In the genomic region with DNA sequence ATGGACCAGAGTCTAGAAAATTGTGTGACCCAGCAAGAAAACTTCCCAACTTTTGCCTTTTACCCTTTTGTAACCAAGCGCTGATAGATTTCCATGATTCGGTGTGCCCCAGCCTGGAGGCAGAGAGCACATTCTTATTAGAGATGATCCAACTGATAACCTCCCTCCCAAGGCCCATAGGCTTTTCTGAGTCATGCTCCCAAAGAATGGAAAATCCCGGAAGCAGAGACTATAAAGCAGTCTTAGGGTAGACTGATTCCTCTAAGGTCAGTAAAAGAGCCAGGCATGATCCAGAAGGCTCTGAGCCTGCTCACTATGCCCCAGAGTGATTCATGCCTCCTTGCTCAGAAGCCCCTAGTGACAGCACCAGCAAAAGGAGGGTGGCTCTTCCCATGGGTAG, we compare ENCODE assay signal across 21 cellular contexts. TPM values are rescaled to one million over a fixed set of nuclear protein-coding genes. Genes with fewer than 3 reads are reported as not detected.
DNase-seq lines count a peak whose midpoint lies in the region; ATAC-seq, FAIRE-seq and TF ChIP-seq lines count a peak whose summit lies in the region.
"Had no signal": no experiment of that assay in that cellular context is flagged by ENCODE, and none has a peak within 500 bp of the region (broad histone marks: within the 10 kb centered on the region; RNA-seq: fewer than 3 reads in every experiment).

No MANE protein-coding gene starts in this region.

- TF ChIP-seq CTCF in HFFc6 (IDR thresholded peaks at IDR 0.05): no peak

- peak overlapping the region; percentile 90 for H3K27ac Mint-ChIP-seq in HFFc6

- no peaks in the 10 kb centered on the region for H3K9me3 Mint-ChIP-seq in HFFc6

- H3K36me3 ChIP-seq in adipocyte (ENCODE audit: control insufficient read depth, insufficient read depth, low read length, severe bottlenecking): no peaks in the 10 kb centered on the region
- H3K36me3 ChIP-seq: BLaER1 treated with 17β-estradiol and CSF1 and Interleukin-3, amounts not matched to agents 10 nM and 100 nM; thoracic aorta had no signal

- peaks cover 14% of the 10 kb centered on the region for H3K4me1 ChIP-seq in adipocyte (ENCODE audit: control insufficient read depth, insufficient read depth, low read length)
- H3K4me1 ChIP-seq: BLaER1 treated with 17β-estradiol and CSF1 and Interleukin-3, amounts not matched to agents 10 nM and 100 nM had no signal

- no peak for ATAC-seq in GM18868 (IDR thresholded peaks at IDR 0.05; ENCODE audit: unreplicated experiment)
- ATAC-seq: K562, left lobe of liver had no signal

- H3K9me3 ChIP-seq in adipocyte (ENCODE audit: control insufficient read depth, low read length): no peaks in the 10 kb centered on the region
- H3K9me3 ChIP-seq: thoracic aorta had no signal

- no peaks in the 10 kb centered on the region for H3K27me3 ChIP-seq in adipocyte (replicated peaks; ENCODE audit: control insufficient read depth, insufficient read depth, low read length)
- H3K27me3 ChIP-seq: BLaER1 treated with 17β-estradiol and CSF1 and Interleukin-3, amounts not matched to agents 10 nM and 100 nM had no signal

- no peaks in the 10 kb centered on the region; the same call in 1 of the 2 replicates for H3K4me1 Mint-ChIP-seq in HFFc6 (ENCODE audit: low read depth)

- H3K36me3 Mint-ChIP-seq in HFFc6 (ENCODE audit: low read depth): no peaks in the 10 kb centered on the region

- no peak for TF ChIP-seq POLR2A in GM12892 (IDR thresholded peaks at IDR 0.05; ENCODE audit: low read depth, low read length)

- no peak for FAIRE-seq in GM12892 (lab: Jason Lieb, UNC)
- FAIRE-seq: K562 had no signal

- peak; percentile 93 for DNase-seq in A172 (ENCODE audit: low spot score)
- DNase-seq in HFFc6: peak; percentile 93
- peak; percentile 46 for DNase-seq in adipocyte (ENCODE audit: low read depth)
- DNase-seq in glomerular visceral epithelial cell (ENCODE audit: extremely low spot score): peak; percentile 23
- no peak for DNase-seq in GM12892 (ENCODE audit: insufficient read length)
- no peak for DNase-seq in NCI-H2171 (lab: John Stamatoyannopoulos, UW)
- no peak for DNase-seq in activated naive CD4-positive, alpha-beta T cell treated with Interleukin-2 at 50 U/mL for 16 hours
- DNase-seq: 8988T; activated CD4-positive, alpha-beta T cell treated with anti-CD3 and anti-CD28 coated beads for 48 hours; activated CD8-positive, alpha-beta memory T cell treated with anti-CD3 and anti-CD28 coated beads, Interleukin-2, amount 50 U/mL, for 4 hours; activated effector memory CD4-positive, alpha-beta T cell treated with Interleukin-2 at 50 U/mL for 16 hours; amniotic stem cell; H7; NCI-H1048; OCI-M1 had no signal

- peak overlapping the region; percentile 59 for H3K4me3 Mint-ChIP-seq in HFFc6

- H3K27me3 Mint-ChIP-seq in HFFc6 (ENCODE audit: insufficient read depth): no peaks in the 10 kb centered on the region; the same call in 1 of the 2 replicates

- no peak overlapping the region for H3K9ac ChIP-seq in adipocyte (ENCODE audit: low read length)
- H3K9ac ChIP-seq: BLaER1 treated with 17β-estradiol and CSF1 and Interleukin-3, amounts not matched to agents 10 nM and 100 nM had no signal

- H3K4me3 ChIP-seq in adipocyte (ENCODE audit: low read length): no peak overlapping the region
- H3K4me3 ChIP-seq: BLaER1 treated with 17β-estradiol and CSF1 and Interleukin-3, amounts not matched to agents 10 nM and 100 nM; K562; thoracic aorta had no signal

RNA-seq across cellular contexts. Expression of a gene that starts 4.3 kb away (rescaled TPM):
- total RNA-seq in A172 (2014; rRNA removed; shearing (Covaris generic)): not detected in 2 replicates
- total RNA-seq in HFFc6 (2021; fragmentation: NEBNext Ultra II Directional; extraction: Animal tissue kit (Norgen Biotek cat#: 25700)): 1 to 10 TPM; 4.9 to 8.0 (median 5.9) TPM
- polyA plus RNA-seq in GM12892 (2012; ENCODE audit: missing spikeins): 0.42 TPM
- total RNA-seq: chondrocyte, K562, thoracic aorta had no signal
- polyA plus RNA-seq: K562 had no signal

Comparison
In these comparisons a context has a peak if more than half of its experiments do, and no peak if none do; other contexts are left out.
1. DNase-seq: peak in A172 (single experiment), HFFc6 (single experiment), adipocyte (single experiment) and glomerular visceral epithelial cell (single experiment); none in GM12892 (single experiment), NCI-H2171 (single experiment) and activated naive CD4-positive, alpha-beta T cell treated with Interleukin-2 at 50 U/mL for 16 hours (single experiment).